In genomic region chr2:29063056-29063455, GRCh38 we compare ENCODE assay signal across 23 cellular contexts. TPM values are rescaled to one million over a fixed set of nuclear protein-coding genes. Genes with fewer than 3 reads are reported as not detected.
A peak's percentile ranks its signal among the peaks of the same experiment; 100 is the strongest.
DNase-seq lines count a peak whose midpoint lies in the region; ATAC-seq, FAIRE-seq and TF ChIP-seq lines count a peak whose summit lies in the region.
"Had no signal": no experiment of that assay in that cellular context is flagged by ENCODE, and none has a peak within 500 bp of the region (broad histone marks: within the 10 kb centered on the region; RNA-seq: fewer than 3 reads in every experiment).

No MANE protein-coding gene starts in this region.

- H3K9me3 ChIP-seq in left ventricle myocardium inferior (replicated peaks) (no peaks in the 10 kb centered on the region), right cardiac atrium (ENCODE audit: control insufficient read depth, low read length) (no peaks in the 10 kb centered on the region), pancreas (no peaks in the 10 kb centered on the region), vagina (no peaks in the 10 kb centered on the region)
- H3K9me3 ChIP-seq: tibial artery had no signal

- FAIRE-seq in pancreas (lab: Jason Lieb, UNC) = no peak
- FAIRE-seq: colon, H1 had no signal

- TF ChIP-seq CTCF in left ventricle myocardium inferior (IDR thresholded peaks at IDR 0.05; ENCODE audit: borderline replicate concordance) (no peak), pancreas (IDR thresholded peaks at IDR 0.05) (no peak), vagina (IDR thresholded peaks at IDR 0.05) (no peak)

- H3K36me3 ChIP-seq in left ventricle myocardium inferior (no peaks in the 10 kb centered on the region), pancreas (no peaks in the 10 kb centered on the region), vagina (no peaks in the 10 kb centered on the region)
- H3K36me3 ChIP-seq: tibial artery had no signal

- H3K27ac ChIP-seq in left ventricle myocardium inferior (replicated peaks) = no peak overlapping the region
- no peak overlapping the region for H3K27ac ChIP-seq in right cardiac atrium (ENCODE audit: low read length)
- no peak overlapping the region for H3K27ac ChIP-seq in pancreas
- peak overlapping the region; percentile 69 for H3K27ac ChIP-seq in vagina
- H3K27ac ChIP-seq: tibial artery had no signal

- H3K27me3 ChIP-seq in left ventricle myocardium inferior (ENCODE audit: low read depth) (no peaks in the 10 kb centered on the region), right cardiac atrium (ENCODE audit: control insufficient read depth, insufficient read depth) (no peaks in the 10 kb centered on the region), pancreas (no peaks in the 10 kb centered on the region), vagina (no peaks in the 10 kb centered on the region)
- H3K27me3 ChIP-seq: tibial artery had no signal

- ATAC-seq in Right ventricle myocardium superior (ENCODE audit: poor library complexity) (peak; percentile 35), right cardiac atrium (no peak), pancreas (peak; percentile 43 to 77 (median 72)), GM21786 (IDR thresholded peaks at IDR 0.05; ENCODE audit: unreplicated experiment) (no peak), GM21737 (IDR thresholded peaks at IDR 0.05; ENCODE audit: unreplicated experiment) (no peak)
- ATAC-seq: activated CD8-positive, alpha-beta memory T cell treated with anti-CD3 and anti-CD28 coated beads, Interleukin-2, amount 10 ng/mL, durations not matched to agents 7 days and 5 days; PC-3 had no signal

- 63% methylated on average over 6 of the region's 6 CpGs for WGBS in right cardiac atrium
- 32 to 48% methylated on average over 6 of the region's 6 CpGs for WGBS in pancreas, 2 donors

- intact Hi-C loops in Right ventricle myocardium superior (cut with DNase I) = no loop called here
- intact Hi-C loops in left ventricle myocardium inferior (cut with micrococcal nuclease) = no loop called here
- intact Hi-C loops in right cardiac atrium (cut with DNase I) = no loop called here
- intact Hi-C loops in pancreas (cut with DNase I) = no loop called here
- intact Hi-C loops in vagina (cut with DNase I) = no loop called here

- H3K4me1 ChIP-seq in left ventricle myocardium inferior (peaks cover 12% of the 10 kb centered on the region), right cardiac atrium (ENCODE audit: control insufficient read depth, insufficient read depth, low read length) (peaks cover 15% of the 10 kb centered on the region), pancreas (peaks cover 0 to 13% (median 5%) of the 10 kb centered on the region in 3 donors), vagina (peaks cover 55% of the 10 kb centered on the region)

- DNase-seq in Right ventricle myocardium superior = no peak
- DNase-seq in left ventricle myocardium inferior = no peak
- peak in 2 of 3 donors; percentile 62 to 83 for DNase-seq in right cardiac atrium
- peak in 4 of 6 donors; percentile 61 to 80 (median 62) for DNase-seq in pancreas
- no peak for DNase-seq in vagina (ENCODE audit: extremely low spot score in 2 of 2)
- no peak for DNase-seq in MV-4-11 (lab: John Stamatoyannopoulos, UW)
- DNase-seq: activated CD4-positive, CD25-positive, alpha-beta regulatory T cell treated with anti-CD3 and anti-CD28 coated beads, Interleukin-2, amount 50 U/mL, for 72 hours; activated CD8-positive, alpha-beta memory T cell treated with anti-CD3 and anti-CD28 coated beads, Interleukin-2, amount 10 ng/mL, durations not matched to agents 7 days and 5 days; DMS53; midbrain; NCI-H1048; NCI-H2081; NCI-H526; PC-3; stimulated activated CD4-positive, alpha-beta T cell treated with anti-CD3 and anti-CD28 coated beads, Interleukin-4, amount 100 ng/mL, for 24 hours; tibial artery had no signal

- no peak for TF ChIP-seq POLR2A in vagina (IDR thresholded peaks at IDR 0.05)

- no peak overlapping the region for H3K4me3 ChIP-seq in left ventricle myocardium inferior
- no peak overlapping the region for H3K4me3 ChIP-seq in right cardiac atrium (ENCODE audit: low read length)
- H3K4me3 ChIP-seq in pancreas = no peak overlapping the region
- no peak overlapping the region for H3K4me3 ChIP-seq in vagina

RNA-seq across cellular contexts. Expression of gene PCARE, which starts 11.3 kb away (rescaled TPM):
- total RNA-seq in Right ventricle myocardium superior (0.67 TPM), left ventricle myocardium inferior (0.74 TPM), right cardiac atrium (1 to 10 TPM in 3 of 4 donors, under 1 TPM in 1; 0.47 to 5.3 (median 2.4) TPM), pancreas (under 1 TPM in 1 of 6 donors, not detected in 5; 0.03 TPM), vagina (not detected)
- polyA plus RNA-seq in right cardiac atrium (1.1 TPM), pancreas (under 1 TPM; 0.04 to 0.05 TPM)
- total RNA-seq: A172; activated CD8-positive, alpha-beta memory T cell treated with anti-CD3 and anti-CD28 coated beads, Interleukin-2, amount 10 ng/mL, durations not matched to agents 7 days and 5 days; H1; PC-3 had no signal
- polyA plus RNA-seq: CD14-positive monocyte, H1, IgD-negative memory B cell had no signal

RNA-seq across cellular contexts. Expression of gene CLIP4, which starts 52.2 kb away (rescaled TPM):
- total RNA-seq in Right ventricle myocardium superior (25.6 TPM), left ventricle myocardium inferior (33.6 TPM), right cardiac atrium (10 to 100 TPM; 61.4 to 82.7 (median 74.4) TPM), pancreas (10 to 100 TPM in 2 of 6 donors, 1 to 10 TPM in 4; 4.6 to 18.3 (median 7.8) TPM), vagina (63.1 TPM)
- polyA plus RNA-seq in right cardiac atrium (27.9 TPM), pancreas (1 to 10 TPM; 4.5 to 6.3 TPM)

Comparison
In these comparisons a context has a peak if more than half of its experiments do, and no peak if none do; other contexts are left out.
1. ATAC-seq: peak in Right ventricle myocardium superior (single experiment) and pancreas (4 of 4); none in right cardiac atrium (0 of 2), GM21786 (single experiment) and GM21737 (single experiment).
2. DNase-seq: peak in right cardiac atrium (2 of 3) and pancreas (4 of 6); none in Right ventricle myocardium superior (single experiment), left ventricle myocardium inferior (single experiment), vagina (0 of 2) and MV-4-11 (single experiment).